In genomic region chr12:89316705-89317139, GRCh38 we compare ENCODE assay signal across 1 cellular context.
TF ChIP-seq lines count a peak whose summit lies in the region.

No MANE protein-coding gene starts in this region.

TF ChIP-seq in HEK293, 187 proteins besides CTCF, POLR2A, EP300 and RAD21 (continued from another document and continues in another):
- TF ChIP-seq PRDM2 (tag by site-specific recombination; IDR thresholded peaks at IDR 0.05; ENCODE audit: borderline replicate concordance) (no peak), AEBP2 (tag by site-specific recombination; IDR thresholded peaks at IDR 0.05; ENCODE audit: borderline replicate concordance) (no peak), ZNF362 (tag by site-specific recombination; IDR thresholded peaks at IDR 0.05) (no peak), ZIC2 (tag by site-specific recombination; IDR thresholded peaks at IDR 0.05) (no peak), SP3 (tag by site-specific recombination; IDR thresholded peaks at IDR 0.05) (no peak), ZNF404 (tag by site-specific recombination; IDR thresholded peaks at IDR 0.05) (no peak), HIC1 (tag by site-specific recombination; IDR thresholded peaks at IDR 0.05) (no peak), TRIM28 (IDR thresholded peaks at IDR 0.05; ENCODE audit: borderline replicate concordance, low read length) (peak; percentile 74; the same call in 1 of the 2 replicates), ZNF223 (tag by site-specific recombination; IDR thresholded peaks at IDR 0.05) (no peak), ZNF658 (tag by site-specific recombination; IDR thresholded peaks at IDR 0.05) (no peak), PRDM4 (tag by site-specific recombination; IDR thresholded peaks at IDR 0.05) (peak; percentile 30; the same call in 1 of the 2 replicates), ZNF610 (tag by site-specific recombination; IDR thresholded peaks at IDR 0.05; ENCODE audit: borderline replicate concordance) (no peak), TCF7L2 (IDR thresholded peaks at IDR 0.05; ENCODE audit: borderline replicate concordance, low read depth, low read length) (peak; percentile 86), ZNF37A (tag by site-specific recombination; IDR thresholded peaks at IDR 0.05) (no peak), ZNF416 (tag by site-specific recombination; IDR thresholded peaks at IDR 0.05) (no peak), ATF2 (tag by site-specific recombination; IDR thresholded peaks at IDR 0.05; ENCODE audit: low read depth) (peak; percentile 43; the same call in 1 of the 2 replicates), ZNF654 (tag by site-specific recombination; IDR thresholded peaks at IDR 0.05; ENCODE audit: low read depth) (no peak), ZNF561 (tag by site-specific recombination; IDR thresholded peaks at IDR 0.05; ENCODE audit: borderline replicate concordance) (0 out of 2 replicates have a peak, but pooled peaks have one; percentile 45), ZBTB49 (tag by site-specific recombination; IDR thresholded peaks at IDR 0.05; ENCODE audit: low read depth) (no peak), OSR2 (tag by site-specific recombination; IDR thresholded peaks at IDR 0.05) (peak; percentile 22; the same call in 1 of the 2 replicates), ZFP41 (tag by site-specific recombination; IDR thresholded peaks at IDR 0.05; ENCODE audit: borderline replicate concordance) (no peak), ZNF843 (tag by site-specific recombination; IDR thresholded peaks at IDR 0.05) (peak; percentile 74), ZNF426 (tag by site-specific recombination; IDR thresholded peaks at IDR 0.05) (no peak), ZNF488 (tag by site-specific recombination; IDR thresholded peaks at IDR 0.05) (no peak), ZNF175 (tag by site-specific recombination; IDR thresholded peaks at IDR 0.05) (no peak), ZNF335 (tag by site-specific recombination; conservative IDR thresholded peaks at IDR 0.05) (no peak), BCL11A (tag by site-specific recombination; IDR thresholded peaks at IDR 0.05; ENCODE audit: low read depth) (no peak), FEZF1 (tag by site-specific recombination; IDR thresholded peaks at IDR 0.05) (peak; percentile 79), ZNF350 (tag by site-specific recombination; IDR thresholded peaks at IDR 0.05) (no peak), ZNF324 (tag by site-specific recombination; IDR thresholded peaks at IDR 0.05) (no peak), GLI4 (tag by site-specific recombination; IDR thresholded peaks at IDR 0.05) (no peak), ZNF174 (tag by site-specific recombination; IDR thresholded peaks at IDR 0.05) (no peak), ZNF280D (tag by site-specific recombination; IDR thresholded peaks at IDR 0.05) (no peak), ZNF341 (tag by site-specific recombination; IDR thresholded peaks at IDR 0.05; ENCODE audit: low read depth) (no peak)
